ENCODE assay signal across 10 cellular contexts in the genomic region with DNA sequence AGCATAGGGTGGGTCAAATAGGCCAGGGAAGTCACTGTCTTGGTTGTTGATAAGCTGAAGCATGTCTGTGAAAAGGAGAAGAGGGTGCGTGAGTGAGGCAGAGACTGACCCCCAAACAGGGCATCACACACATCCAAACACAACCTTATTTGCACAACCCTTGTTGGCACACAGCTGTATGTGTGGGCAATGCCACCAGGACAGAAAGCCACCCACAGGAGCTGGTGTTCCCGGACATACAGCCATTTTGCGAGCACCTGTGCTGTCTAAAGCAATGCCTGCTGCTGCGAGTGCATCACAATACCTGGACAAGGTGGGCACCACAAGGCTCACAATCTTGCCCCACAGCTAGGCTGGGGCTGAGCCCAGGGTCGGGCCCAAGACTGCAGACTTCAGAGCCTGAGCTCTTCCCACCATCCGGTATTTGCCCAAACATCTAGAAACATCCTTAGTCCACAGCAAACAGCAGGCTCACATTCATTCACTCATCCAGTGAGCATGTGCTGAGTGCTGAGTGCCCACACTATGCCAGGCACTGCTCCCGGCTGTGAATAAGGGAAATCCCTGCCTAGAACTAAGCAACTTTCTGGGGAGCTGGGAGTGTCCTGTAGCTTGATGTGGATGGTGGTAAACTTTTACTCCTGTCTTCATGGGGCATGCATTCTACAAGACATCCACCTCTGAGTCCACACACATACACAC. TPM values are rescaled to one million over a fixed set of nuclear protein-coding genes. Genes with fewer than 3 reads are reported as not detected.
A peak's percentile ranks its signal among the peaks of the same experiment; 100 is the strongest.
DNase-seq lines count a peak whose midpoint lies in the region; ATAC-seq and TF ChIP-seq lines count a peak whose summit lies in the region.
"Had no signal": no experiment of that assay in that cellular context is flagged by ENCODE, and none has a peak within 500 bp of the region (broad histone marks: within the 10 kb centered on the region; RNA-seq: fewer than 3 reads in every experiment).

No MANE protein-coding gene starts in this region.

- no peaks in the 10 kb centered on the region for H3K27me3 ChIP-seq in CD4-positive, alpha-beta T cell (ENCODE audit: control insufficient read depth, insufficient read depth, low read length)
- no peaks in the 10 kb centered on the region for H3K27me3 ChIP-seq in MM.1S (replicated peaks; ENCODE audit: insufficient read depth, low read length)

- no peaks in the 10 kb centered on the region for H3K9me3 Mint-ChIP-seq in CD4-positive, alpha-beta T cell
- H3K9me3 Mint-ChIP-seq in MCF 10A (ENCODE audit: unreplicated experiment) (no peaks in the 10 kb centered on the region), natural killer cell (no peaks in the 10 kb centered on the region)
- no peaks in the 10 kb centered on the region for H3K9me3 Mint-ChIP-seq in naive thymus-derived CD8-positive, alpha-beta T cell

- no peak overlapping the region for H3K4me3 ChIP-seq in MM.1S (ENCODE audit: low read length)

- peak overlapping the region; percentile 94; the same call in 1 of the 2 replicates for H3K4me2 ChIP-seq in MM.1S (ENCODE audit: low read depth, low read length)

- peaks cover 34% of the 10 kb centered on the region for H3K4me1 ChIP-seq in MM.1S (ENCODE audit: low read length)

- peak overlapping the region; percentile 15 for H3K4me3 Mint-ChIP-seq in CD4-positive, alpha-beta T cell
- H3K4me3 Mint-ChIP-seq in MCF 10A (ENCODE audit: unreplicated experiment) (peak overlapping the region; percentile 77), natural killer cell (no peak overlapping the region)
- H3K4me3 Mint-ChIP-seq in naive thymus-derived CD8-positive, alpha-beta T cell, result peak overlapping the region; percentile 48 to 83 (median 76)

- POLR2A ChIA-PET in CD4-positive, alpha-beta T cell (lab: Charles Lee), result interaction anchor here (0.6 to 1.0 kb wide), 2 partner anchors 15 to 69 kb away, joined by 3 read pairs; no protein-coding TSS in a partner anchor
- POLR2A ChIA-PET in MCF 10A (lab: Yijun Ruan, JAX), result interaction anchor here (0.6 to 10.0 kb wide), 6 partner anchors 10 to 99 kb away, joined by 3 to 151 read pairs (median 4); a partner anchor contains a TSS
- POLR2A ChIA-PET in naive thymus-derived CD8-positive, alpha-beta T cell (lab: Charles Lee), result interaction anchor here (0.6 to 11.8 kb wide), 5 partner anchors 8 to 93 kb away, joined by 3 to 166 read pairs (median 5); a partner anchor contains a TSS

- H3K9ac ChIP-seq in MM.1S (ENCODE audit: low read length), result no peak overlapping the region; the same call in 1 of the 2 replicates

- no peak for TF ChIP-seq CTCF in CD4-positive, alpha-beta T cell (IDR thresholded peaks at IDR 0.05)
- TF ChIP-seq CTCF in MM.1S (IDR thresholded peaks at IDR 0.05; ENCODE audit: low read length) (no peak), MCF 10A (IDR thresholded peaks at IDR 0.05; ENCODE audit: unreplicated experiment) (no peak), natural killer cell (IDR thresholded peaks at IDR 0.05) (no peak)

- no peaks in the 10 kb centered on the region for H3K9me3 ChIP-seq in CD4-positive, alpha-beta T cell (ENCODE audit: control insufficient read depth, low read length)
- H3K9me3 ChIP-seq in MM.1S (replicated peaks; ENCODE audit: insufficient read depth, low read length), result no peaks in the 10 kb centered on the region

- no peak for ATAC-seq in CD4-positive, alpha-beta T cell (ENCODE audit: poor library complexity)
- ATAC-seq in naive thymus-derived CD8-positive, alpha-beta T cell, result no peak
- no peak for ATAC-seq in natural killer cell

- no peak overlapping the region for H2AFZ ChIP-seq in MM.1S (ENCODE audit: low read length)

- H3K4me1 Mint-ChIP-seq in CD4-positive, alpha-beta T cell (ENCODE audit: low read depth), result peaks cover 57% of the 10 kb centered on the region
- peaks cover 47% of the 10 kb centered on the region for H3K4me1 Mint-ChIP-seq in MCF 10A (ENCODE audit: insufficient read depth, unreplicated experiment)
- peaks cover 40 to 77% (median 67%) of the 10 kb centered on the region in 4 donors for H3K4me1 Mint-ChIP-seq in naive thymus-derived CD8-positive, alpha-beta T cell
- H3K4me1 Mint-ChIP-seq in natural killer cell, result peaks cover 6 to 55% of the 10 kb centered on the region in 2 donors

- H3K9me2 ChIP-seq in MM.1S (replicated peaks; ENCODE audit: insufficient read depth, low read length), result no peaks in the 10 kb centered on the region

- 0 out of 2 replicates have a peak, but pooled peaks cover 3% of the 10 kb centered on the region for H3F3A ChIP-seq in MM.1S (ENCODE audit: insufficient read depth, low read length)

- H3K79me2 ChIP-seq in MM.1S (ENCODE audit: low read length), result peaks cover 53% of the 10 kb centered on the region

- H3K27me3 Mint-ChIP-seq in CD4-positive, alpha-beta T cell, result no peaks in the 10 kb centered on the region
- H3K27me3 Mint-ChIP-seq in MCF 10A (ENCODE audit: insufficient read depth, unreplicated experiment), result no peaks in the 10 kb centered on the region
- H3K27me3 Mint-ChIP-seq in naive thymus-derived CD8-positive, alpha-beta T cell, result no peaks in the 10 kb centered on the region
- no peaks in the 10 kb centered on the region for H3K27me3 Mint-ChIP-seq in natural killer cell (ENCODE audit: low read depth in 2 of 2)

- BruUV-seq in MCF 10A (replicated peaks; lab: Mats Ljungman, UMichigan), result no TSS peak

- H3K27ac ChIP-seq in CD4-positive, alpha-beta T cell (ENCODE audit: low read depth, low read length), result no peak overlapping the region
- no peak overlapping the region for H3K27ac ChIP-seq in MM.1S (ENCODE audit: low read length)

- H4K20me1 ChIP-seq in MM.1S (ENCODE audit: insufficient read depth, low read length), result no peaks in the 10 kb centered on the region; the same call in 1 of the 2 replicates

- CTCF ChIA-PET in CD4-positive, alpha-beta T cell (lab: Charles Lee), result interaction anchor here (1.0 kb wide), 1 partner anchor 8 kb away, joined by 3 read pairs; no protein-coding TSS in a partner anchor
- CTCF ChIA-PET in MCF 10A (lab: Yijun Ruan, JAX), result interaction anchor here (0.5 to 3.6 kb wide), 17 partner anchors 9 to 239 kb away, joined by 3 to 20 read pairs (median 4); a partner anchor contains a TSS

- peaks cover 3% of the 10 kb centered on the region; the same call in 1 of the 2 replicates for H3K36me3 ChIP-seq in MM.1S (replicated peaks; ENCODE audit: insufficient read depth, low read length)

- no peak overlapping the region for H3K27ac Mint-ChIP-seq in CD4-positive, alpha-beta T cell
- peak overlapping the region; percentile 25 for H3K27ac Mint-ChIP-seq in MCF 10A (ENCODE audit: low read depth, unreplicated experiment)
- peak overlapping the region; percentile 68 to 94 (median 88) for H3K27ac Mint-ChIP-seq in naive thymus-derived CD8-positive, alpha-beta T cell
- H3K27ac Mint-ChIP-seq in natural killer cell, result peak overlapping the region in 1 of 2 donors; percentile 42

- no peak for DNase-seq in CD4-positive, alpha-beta T cell
- no peak for DNase-seq in MM.1S
- DNase-seq in MCF 10A (ENCODE audit: unreplicated experiment), result no peak
- DNase-seq in naive thymus-derived CD8-positive, alpha-beta T cell, result no peak
- no peak for DNase-seq in OCI-M2 (lab: John Stamatoyannopoulos, UW; ENCODE audit: unreplicated experiment)
- DNase-seq in NCI-H2081 treated with DMSO at 0.1 percent for 48 hours (lab: John Stamatoyannopoulos, UW), result no peak
- no peak for DNase-seq in HuH-7.5 (ENCODE audit: low spot score)
- no peak for DNase-seq in natural killer cell
- DNase-seq: DMS 273 treated with DMSO at 0.1 percent for 48 hours, NCI-H1105 had no signal

- H3K36me3 Mint-ChIP-seq in CD4-positive, alpha-beta T cell (ENCODE audit: low read depth), result peaks cover 45% of the 10 kb centered on the region
- H3K36me3 Mint-ChIP-seq in MCF 10A (ENCODE audit: insufficient read depth, unreplicated experiment), result peaks cover 29% of the 10 kb centered on the region
- peaks cover 0 to 39% (median 5%) of the 10 kb centered on the region in 3 donors for H3K36me3 Mint-ChIP-seq in naive thymus-derived CD8-positive, alpha-beta T cell
- H3K36me3 Mint-ChIP-seq in natural killer cell, result no peaks in the 10 kb centered on the region

- intact Hi-C loops in CD4-positive, alpha-beta T cell (cut with DNase I, micrococcal nuclease), result loop anchor here in 1 of 2 experiments (5.0 kb wide), 1 partner anchor 157 kb away; no protein-coding TSS in a partner anchor
- intact Hi-C loops in MCF 10A (cut with micrococcal nuclease), result no loop called here
- intact Hi-C loops in natural killer cell (cut with micrococcal nuclease), result no loop called here

RNA-seq across cellular contexts. Expression of a gene that starts 16.2 kb away (rescaled TPM):
- total RNA-seq in CD4-positive, alpha-beta T cell, result 100 to 1,000 TPM; 249 to 264 TPM
- total RNA-seq in MCF 10A (2022) (87.1 and 91.7 TPM in 2 replicates), natural killer cell (100 to 1,000 TPM in 2 of 3 donors, 10 to 100 TPM in 1; 80.7 to 208 (median 119) TPM)
- 10 to 100 TPM; 40.6 to 43.8 TPM for total RNA-seq in naive thymus-derived CD8-positive, alpha-beta T cell
- polyA plus RNA-seq in naive thymus-derived CD8-positive, alpha-beta T cell, result 10 to 100 TPM; 16.3 to 57.0 (median 44.8) TPM
